Comparison of ENCODE assay signal across 21 cellular contexts in genomic region chr14:67798731-67799130, GRCh38.
"Had no signal": no experiment of that assay in that cellular context is flagged by ENCODE, and none has a peak within 500 bp of the region (broad histone marks: within the 10 kb centered on the region; RNA-seq: fewer than 3 reads in every experiment).

No MANE protein-coding gene starts in this region.

- ATAC-seq: HepG2, Panc1, PC-3 had no signal

- DNase-seq: IMR-90, Karpas-422, KG1, MG63, NCI-H1092, NCI-H1436, NCI-H187, NCI-H2029, NCI-H2081 treated with DMSO at 0.1 percent for 48 hours, NCI-H2171, NCI-H226, NCI-H446, NCI-H510A, NCI-H524 treated with DMSO at 0.1 percent for 48 hours, NCI-H69, NCI-H774, PC-3, SHP77, SK-N-SH had no signal
